Comparison of ENCODE assay signal across 1 cellular context in the genomic region with DNA sequence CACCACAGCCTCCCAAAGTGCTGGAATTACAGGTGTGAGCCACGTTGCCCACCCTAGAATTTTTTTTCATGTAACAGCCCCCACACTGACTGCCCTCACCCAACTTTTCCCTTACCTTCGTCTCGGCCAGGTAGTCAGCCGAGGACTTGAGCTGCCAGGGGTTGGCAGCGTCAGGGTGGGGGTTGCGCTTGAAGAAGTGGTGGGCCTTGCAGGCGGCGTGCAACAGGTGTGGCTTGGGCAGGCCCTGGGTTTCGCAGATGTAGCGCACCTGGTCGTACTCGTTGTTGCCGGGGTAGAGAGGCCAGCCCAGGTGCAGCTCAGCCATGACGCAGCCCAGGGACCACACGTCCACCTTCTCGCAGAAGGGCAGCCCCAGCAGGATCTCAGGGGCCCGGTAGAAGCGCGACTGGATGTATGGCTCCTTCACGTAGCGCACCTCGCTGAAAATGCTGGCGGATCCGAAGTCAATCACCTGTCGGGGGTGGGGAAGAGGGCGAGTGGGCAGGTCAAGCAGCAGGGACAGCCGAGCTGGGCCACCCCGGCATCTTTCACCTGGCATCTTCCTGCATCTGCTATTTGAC.
TF ChIP-seq lines count a peak whose summit lies in the region.

No MANE protein-coding gene starts in this region.

TF ChIP-seq in GM23338, 12 proteins besides CTCF, POLR2A, EP300 and RAD21 (continued from another document):
- TF ChIP-seq, protein P1, sequence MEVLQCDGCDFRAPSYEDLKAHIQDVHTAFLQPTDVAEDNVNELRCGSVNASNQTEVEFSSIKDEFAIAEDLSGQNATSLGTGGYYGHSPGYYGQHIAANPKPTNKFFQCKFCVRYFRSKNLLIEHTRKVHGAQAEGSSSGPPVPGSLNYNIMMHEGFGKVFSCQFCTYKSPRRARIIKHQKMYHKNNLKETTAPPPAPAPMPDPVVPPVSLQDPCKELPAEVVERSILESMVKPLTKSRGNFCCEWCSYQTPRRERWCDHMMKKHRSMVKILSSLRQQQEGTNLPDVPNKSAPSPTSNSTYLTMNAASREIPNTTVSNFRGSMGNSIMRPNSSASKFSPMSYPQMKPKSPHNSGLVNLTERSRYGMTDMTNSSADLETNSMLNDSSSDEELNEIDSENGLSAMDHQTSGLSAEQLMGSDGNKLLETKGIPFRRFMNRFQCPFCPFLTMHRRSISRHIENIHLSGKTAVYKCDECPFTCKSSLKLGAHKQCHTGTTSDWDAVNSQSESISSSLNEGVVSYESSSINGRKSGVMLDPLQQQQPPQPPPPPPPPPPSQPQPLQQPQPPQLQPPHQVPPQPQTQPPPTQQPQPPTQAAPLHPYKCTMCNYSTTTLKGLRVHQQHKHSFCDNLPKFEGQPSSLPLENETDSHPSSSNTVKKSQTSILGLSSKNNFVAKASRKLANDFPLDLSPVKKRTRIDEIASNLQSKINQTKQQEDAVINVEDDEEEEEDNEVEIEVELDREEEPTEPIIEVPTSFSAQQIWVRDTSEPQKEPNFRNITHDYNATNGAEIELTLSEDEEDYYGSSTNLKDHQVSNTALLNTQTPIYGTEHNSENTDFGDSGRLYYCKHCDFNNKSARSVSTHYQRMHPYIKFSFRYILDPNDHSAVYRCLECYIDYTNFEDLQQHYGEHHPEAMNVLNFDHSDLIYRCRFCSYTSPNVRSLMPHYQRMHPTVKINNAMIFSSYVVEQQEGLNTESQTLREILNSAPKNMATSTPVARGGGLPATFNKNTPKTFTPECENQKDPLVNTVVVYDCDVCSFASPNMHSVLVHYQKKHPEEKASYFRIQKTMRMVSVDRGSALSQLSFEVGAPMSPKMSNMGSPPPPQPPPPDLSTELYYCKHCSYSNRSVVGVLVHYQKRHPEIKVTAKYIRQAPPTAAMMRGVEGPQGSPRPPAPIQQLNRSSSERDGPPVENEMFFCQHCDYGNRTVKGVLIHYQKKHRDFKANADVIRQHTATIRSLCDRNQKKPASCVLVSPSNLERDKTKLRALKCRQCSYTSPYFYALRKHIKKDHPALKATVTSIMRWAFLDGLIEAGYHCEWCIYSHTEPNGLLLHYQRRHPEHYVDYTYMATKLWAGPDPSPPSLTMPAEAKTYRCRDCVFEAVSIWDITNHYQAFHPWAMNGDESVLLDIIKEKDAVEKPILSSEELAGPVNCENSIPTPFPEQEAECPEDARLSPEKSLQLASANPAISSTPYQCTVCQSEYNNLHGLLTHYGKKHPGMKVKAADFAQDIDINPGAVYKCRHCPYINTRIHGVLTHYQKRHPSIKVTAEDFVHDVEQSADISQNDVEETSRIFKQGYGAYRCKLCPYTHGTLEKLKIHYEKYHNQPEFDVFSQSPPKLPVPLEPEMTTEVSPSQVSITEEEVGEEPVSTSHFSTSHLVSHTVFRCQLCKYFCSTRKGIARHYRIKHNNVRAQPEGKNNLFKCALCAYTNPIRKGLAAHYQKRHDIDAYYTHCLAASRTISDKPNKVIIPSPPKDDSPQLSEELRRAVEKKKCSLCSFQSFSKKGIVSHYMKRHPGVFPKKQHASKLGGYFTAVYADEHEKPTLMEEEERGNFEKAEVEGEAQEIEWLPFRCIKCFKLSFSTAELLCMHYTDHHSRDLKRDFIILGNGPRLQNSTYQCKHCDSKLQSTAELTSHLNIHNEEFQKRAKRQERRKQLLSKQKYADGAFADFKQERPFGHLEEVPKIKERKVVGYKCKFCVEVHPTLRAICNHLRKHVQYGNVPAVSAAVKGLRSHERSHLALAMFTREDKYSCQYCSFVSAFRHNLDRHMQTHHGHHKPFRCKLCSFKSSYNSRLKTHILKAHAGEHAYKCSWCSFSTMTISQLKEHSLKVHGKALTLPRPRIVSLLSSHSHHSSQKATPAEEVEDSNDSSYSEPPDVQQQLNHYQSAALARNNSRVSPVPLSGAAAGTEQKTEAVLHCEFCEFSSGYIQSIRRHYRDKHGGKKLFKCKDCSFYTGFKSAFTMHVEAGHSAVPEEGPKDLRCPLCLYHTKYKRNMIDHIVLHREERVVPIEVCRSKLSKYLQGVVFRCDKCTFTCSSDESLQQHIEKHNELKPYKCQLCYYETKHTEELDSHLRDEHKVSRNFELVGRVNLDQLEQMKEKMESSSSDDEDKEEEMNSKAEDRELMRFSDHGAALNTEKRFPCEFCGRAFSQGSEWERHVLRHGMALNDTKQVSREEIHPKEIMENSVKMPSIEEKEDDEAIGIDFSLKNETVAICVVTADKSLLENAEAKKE (CRISPR knock-in tag; IDR thresholded peaks at IDR 0.05): no peak
